In genomic region chr20:45051497-45052060, GRCh38 we compare ENCODE assay signal across 1 cellular context.
TF ChIP-seq lines count a peak whose summit lies in the region.

No MANE protein-coding gene starts in this region.

TF ChIP-seq in GM12878, 131 proteins besides CTCF, POLR2A, EP300 and RAD21 (continued from another document):
- TF ChIP-seq E2F4 (IDR thresholded peaks at IDR 0.05; ENCODE audit: low read depth, low read length), result no peak
- TF ChIP-seq RAD51 (IDR thresholded peaks at IDR 0.05), result peak; percentile 56
- TF ChIP-seq NR2C1 (IDR thresholded peaks at IDR 0.05), result no peak
- TF ChIP-seq SIN3A (IDR thresholded peaks at IDR 0.05; ENCODE audit: low read depth, low read length), result no peak
- no peak for TF ChIP-seq CREM (IDR thresholded peaks at IDR 0.05; ENCODE audit: low read depth)
- TF ChIP-seq SREBF2 (IDR thresholded peaks at IDR 0.05; ENCODE audit: low read length), result no peak
- TF ChIP-seq KLF5 (IDR thresholded peaks at IDR 0.05; ENCODE audit: partially characterized antibody), result no peak
- TF ChIP-seq RFX5 (IDR thresholded peaks at IDR 0.05; ENCODE audit: low read depth, low read length), result no peak
- no peak for TF ChIP-seq BCL3 (IDR thresholded peaks at IDR 0.05; ENCODE audit: borderline replicate concordance, insufficient read depth, low read depth, low read length, poor library complexity, severe bottlenecking)
- peak; percentile 91 for TF ChIP-seq MEF2B (IDR thresholded peaks at IDR 0.05; ENCODE audit: partially characterized antibody, poor library complexity, severe bottlenecking)
- TF ChIP-seq CHD2 (IDR thresholded peaks at IDR 0.05; ENCODE audit: borderline replicate concordance, low read depth, low read length), result no peak
- no peak for TF ChIP-seq MTA3 (IDR thresholded peaks at IDR 0.05; ENCODE audit: borderline replicate concordance, low read length)
- TF ChIP-seq ZBTB40 (IDR thresholded peaks at IDR 0.05; ENCODE audit: borderline replicate concordance), result no peak
- peak; percentile 99 for TF ChIP-seq MTA2 (IDR thresholded peaks at IDR 0.05; ENCODE audit: low read depth)
- TF ChIP-seq ZBTB4 (CRISPR knock-in tag; IDR thresholded peaks at IDR 0.05), result no peak
- TF ChIP-seq SMARCA5 (IDR thresholded peaks at IDR 0.05), result peak; percentile 72; the same call in 1 of the 2 replicates
- TF ChIP-seq ZNF207 (IDR thresholded peaks at IDR 0.05; ENCODE audit: borderline replicate concordance), result no peak
- TF ChIP-seq GABPA (IDR thresholded peaks at IDR 0.05; ENCODE audit: low read depth), result no peak
- TF ChIP-seq SREBF1 (IDR thresholded peaks at IDR 0.05; ENCODE audit: low read length), result no peak
- TF ChIP-seq IKZF2 (IDR thresholded peaks at IDR 0.05), result peak in 1 of 2 experiments; percentile 80
- TF ChIP-seq CREB1 (IDR thresholded peaks at IDR 0.05; ENCODE audit: low read depth), result no peak
- no peak for TF ChIP-seq KAT2A (conservative IDR thresholded peaks at IDR 0.05; ENCODE audit: control insufficient read depth, low read depth, low read length)
- TF ChIP-seq EGR1 (IDR thresholded peaks at IDR 0.05; ENCODE audit: borderline replicate concordance in 1 of 2, low read depth in 2 of 2, low read length in 2 of 2), result no peak
- no peak for TF ChIP-seq NKRF (conservative IDR thresholded peaks at IDR 0.05)
- no peak for TF ChIP-seq ELK1 (IDR thresholded peaks at IDR 0.05; ENCODE audit: low read depth, low read length)
- TF ChIP-seq ZNF622 (IDR thresholded peaks at IDR 0.05), result no peak
- TF ChIP-seq ASH2L (IDR thresholded peaks at IDR 0.05; ENCODE audit: borderline replicate concordance, low read depth), result no peak
- no peak for TF ChIP-seq PAX8 (IDR thresholded peaks at IDR 0.05)
- TF ChIP-seq MYB (IDR thresholded peaks at IDR 0.05; ENCODE audit: borderline replicate concordance, low read depth, low read length), result no peak
- TF ChIP-seq ATF7 (IDR thresholded peaks at IDR 0.05; ENCODE audit: low read depth), result peak; percentile 82
- no peak for TF ChIP-seq CBFB (IDR thresholded peaks at IDR 0.05; ENCODE audit: low read depth)
- no peak for TF ChIP-seq RB1 (IDR thresholded peaks at IDR 0.05; ENCODE audit: borderline replicate concordance)
- no peak for TF ChIP-seq RBBP5 (conservative IDR thresholded peaks at IDR 0.05)
- no peak for TF ChIP-seq POLR2AphosphoS5 (IDR thresholded peaks at IDR 0.05; ENCODE audit: low read length)
- TF ChIP-seq ETV6 (conservative IDR thresholded peaks at IDR 0.05 in 1 of 2, IDR thresholded peaks at IDR 0.05 in 1 of 2; ENCODE audit: borderline replicate concordance in 1 of 2, low read depth in 1 of 2), result no peak
- TF ChIP-seq MEF2A (IDR thresholded peaks at IDR 0.05; ENCODE audit: insufficient read depth, low read depth, low read length), result peak; percentile 67; the same call in 1 of the 2 replicates
- no peak for TF ChIP-seq CEBPZ (IDR thresholded peaks at IDR 0.05; ENCODE audit: low read depth, low read length)
- no peak for TF ChIP-seq ZSCAN29 (IDR thresholded peaks at IDR 0.05)
